In the genomic region with DNA sequence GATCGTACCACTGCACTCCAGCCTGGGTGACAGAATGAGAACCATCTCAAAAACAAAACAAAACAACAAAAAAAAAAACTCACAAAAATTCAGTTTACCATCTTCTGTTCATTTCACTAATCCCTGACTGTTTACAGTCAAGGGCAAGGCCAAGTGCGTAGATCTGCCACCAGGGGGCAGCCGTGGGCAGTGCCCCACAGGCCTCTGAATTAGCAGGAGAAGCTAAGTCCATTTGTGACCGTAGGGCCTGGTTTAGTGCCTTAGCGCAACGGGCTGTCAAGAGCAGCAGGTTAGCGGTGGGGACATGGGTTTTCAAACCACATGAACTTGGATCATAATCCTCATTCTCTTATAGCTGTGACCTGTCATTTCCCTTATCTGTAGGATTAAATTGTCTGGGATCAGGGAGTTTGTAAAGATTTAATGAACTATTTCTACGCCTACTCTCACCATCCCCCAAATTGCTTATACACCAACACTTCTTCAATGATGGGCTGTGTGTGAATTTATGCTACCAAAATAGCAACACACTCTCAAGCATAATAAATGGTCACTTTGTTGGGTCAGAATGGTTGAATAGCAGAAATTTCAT, we compare ENCODE assay signal across 1 cellular context.
TF ChIP-seq lines count a peak whose summit lies in the region.

No MANE protein-coding gene starts in this region.

TF ChIP-seq in K562, 482 proteins besides CTCF, POLR2A, EP300 and RAD21 (continued from another document):
- TF ChIP-seq RUNX1 (IDR thresholded peaks at IDR 0.05; ENCODE audit: low read depth) (no peak), CBFA2T3 (IDR thresholded peaks at IDR 0.05) (no peak), HNRNPL (IDR thresholded peaks at IDR 0.05; ENCODE audit: low read depth, low read length) (no peak), ZNF77 (CRISPR knock-in tag; IDR thresholded peaks at IDR 0.05) (no peak), POU5F1 (IDR thresholded peaks at IDR 0.05; ENCODE audit: borderline replicate concordance, low read depth, low read length, partially characterized antibody) (no peak), NCOA6 (IDR thresholded peaks at IDR 0.05) (no peak), FOXJ3 (CRISPR knock-in tag; IDR thresholded peaks at IDR 0.05) (no peak), ZNF589 (CRISPR knock-in tag; IDR thresholded peaks at IDR 0.05; ENCODE audit: low read depth) (no peak), CCNT2 (IDR thresholded peaks at IDR 0.05; ENCODE audit: borderline replicate concordance, extremely low read depth, insufficient read length, low read depth, low read length) (no peak), ZSCAN32 (CRISPR knock-in tag; IDR thresholded peaks at IDR 0.05) (no peak), ZKSCAN3 (CRISPR knock-in tag; IDR thresholded peaks at IDR 0.05) (no peak), HCFC1 (IDR thresholded peaks at IDR 0.05; ENCODE audit: low read depth, low read length) (0 out of 2 replicates have a peak, but pooled peaks have one; percentile 21), EGR1 (conservative IDR thresholded peaks at IDR 0.05) (no peak), ZNF184 (CRISPR knock-in tag; IDR thresholded peaks at IDR 0.05) (no peak), MXI1 (IDR thresholded peaks at IDR 0.05; ENCODE audit: low read depth, low read length) (0 out of 2 replicates have a peak, but pooled peaks have one; percentile 16), CEBPB (tag; IDR thresholded peaks at IDR 0.05) (no peak), KLF16 (IDR thresholded peaks at IDR 0.05) (peak; percentile 50; the same call in 1 of the 2 replicates), TAF15 (IDR thresholded peaks at IDR 0.05; ENCODE audit: low read depth, low read length) (no peak), RCOR1 (IDR thresholded peaks at IDR 0.05; ENCODE audit: borderline replicate concordance in 1 of 2, low read depth in 2 of 2, low read length in 2 of 2) (0 out of 4 replicates have a peak, but pooled peaks of 1 of the 2 experiments have one; percentile 22), RB1 (IDR thresholded peaks at IDR 0.05; ENCODE audit: low read depth) (0 out of 2 replicates have a peak, but pooled peaks have one; percentile 29), CTBP1 (IDR thresholded peaks at IDR 0.05; ENCODE audit: borderline replicate concordance) (no peak), ZBTB7A (IDR thresholded peaks at IDR 0.05; ENCODE audit: borderline replicate concordance, control insufficient read depth, low read depth, low read length) (no peak)
- TF ChIP-seq, protein P1, sequence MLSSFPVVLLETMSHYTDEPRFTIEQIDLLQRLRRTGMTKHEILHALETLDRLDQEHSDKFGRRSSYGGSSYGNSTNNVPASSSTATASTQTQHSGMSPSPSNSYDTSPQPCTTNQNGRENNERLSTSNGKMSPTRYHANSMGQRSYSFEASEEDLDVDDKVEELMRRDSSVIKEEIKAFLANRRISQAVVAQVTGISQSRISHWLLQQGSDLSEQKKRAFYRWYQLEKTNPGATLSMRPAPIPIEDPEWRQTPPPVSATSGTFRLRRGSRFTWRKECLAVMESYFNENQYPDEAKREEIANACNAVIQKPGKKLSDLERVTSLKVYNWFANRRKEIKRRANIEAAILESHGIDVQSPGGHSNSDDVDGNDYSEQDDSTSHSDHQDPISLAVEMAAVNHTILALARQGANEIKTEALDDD (IDR thresholded peaks at IDR 0.05) = no peak
- TF ChIP-seq, protein P2, sequence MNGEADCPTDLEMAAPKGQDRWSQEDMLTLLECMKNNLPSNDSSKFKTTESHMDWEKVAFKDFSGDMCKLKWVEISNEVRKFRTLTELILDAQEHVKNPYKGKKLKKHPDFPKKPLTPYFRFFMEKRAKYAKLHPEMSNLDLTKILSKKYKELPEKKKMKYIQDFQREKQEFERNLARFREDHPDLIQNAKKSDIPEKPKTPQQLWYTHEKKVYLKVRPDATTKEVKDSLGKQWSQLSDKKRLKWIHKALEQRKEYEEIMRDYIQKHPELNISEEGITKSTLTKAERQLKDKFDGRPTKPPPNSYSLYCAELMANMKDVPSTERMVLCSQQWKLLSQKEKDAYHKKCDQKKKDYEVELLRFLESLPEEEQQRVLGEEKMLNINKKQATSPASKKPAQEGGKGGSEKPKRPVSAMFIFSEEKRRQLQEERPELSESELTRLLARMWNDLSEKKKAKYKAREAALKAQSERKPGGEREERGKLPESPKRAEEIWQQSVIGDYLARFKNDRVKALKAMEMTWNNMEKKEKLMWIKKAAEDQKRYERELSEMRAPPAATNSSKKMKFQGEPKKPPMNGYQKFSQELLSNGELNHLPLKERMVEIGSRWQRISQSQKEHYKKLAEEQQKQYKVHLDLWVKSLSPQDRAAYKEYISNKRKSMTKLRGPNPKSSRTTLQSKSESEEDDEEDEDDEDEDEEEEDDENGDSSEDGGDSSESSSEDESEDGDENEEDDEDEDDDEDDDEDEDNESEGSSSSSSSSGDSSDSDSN (IDR thresholded peaks at IDR 0.05; ENCODE audit: borderline replicate concordance in 1 of 2, low read depth in 2 of 2, low read length in 2 of 2) = no peak
- TF ChIP-seq, protein P3, sequence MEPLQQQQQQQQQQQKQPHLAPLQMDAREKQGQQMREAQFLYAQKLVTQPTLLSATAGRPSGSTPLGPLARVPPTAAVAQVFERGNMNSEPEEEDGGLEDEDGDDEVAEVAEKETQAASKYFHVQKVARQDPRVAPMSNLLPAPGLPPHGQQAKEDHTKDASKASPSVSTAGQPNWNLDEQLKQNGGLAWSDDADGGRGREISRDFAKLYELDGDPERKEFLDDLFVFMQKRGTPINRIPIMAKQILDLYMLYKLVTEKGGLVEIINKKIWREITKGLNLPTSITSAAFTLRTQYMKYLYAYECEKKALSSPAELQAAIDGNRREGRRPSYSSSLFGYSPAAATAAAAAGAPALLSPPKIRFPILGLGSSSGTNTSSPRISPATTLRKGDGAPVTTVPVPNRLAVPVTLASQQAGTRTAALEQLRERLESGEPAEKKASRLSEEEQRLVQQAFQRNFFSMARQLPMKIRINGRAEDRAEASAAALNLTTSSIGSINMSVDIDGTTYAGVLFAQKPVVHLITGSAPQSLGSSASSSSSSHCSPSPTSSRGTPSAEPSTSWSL (CRISPR knock-in tag; IDR thresholded peaks at IDR 0.05; ENCODE audit: borderline replicate concordance) = no peak
- TF ChIP-seq, protein P4, sequence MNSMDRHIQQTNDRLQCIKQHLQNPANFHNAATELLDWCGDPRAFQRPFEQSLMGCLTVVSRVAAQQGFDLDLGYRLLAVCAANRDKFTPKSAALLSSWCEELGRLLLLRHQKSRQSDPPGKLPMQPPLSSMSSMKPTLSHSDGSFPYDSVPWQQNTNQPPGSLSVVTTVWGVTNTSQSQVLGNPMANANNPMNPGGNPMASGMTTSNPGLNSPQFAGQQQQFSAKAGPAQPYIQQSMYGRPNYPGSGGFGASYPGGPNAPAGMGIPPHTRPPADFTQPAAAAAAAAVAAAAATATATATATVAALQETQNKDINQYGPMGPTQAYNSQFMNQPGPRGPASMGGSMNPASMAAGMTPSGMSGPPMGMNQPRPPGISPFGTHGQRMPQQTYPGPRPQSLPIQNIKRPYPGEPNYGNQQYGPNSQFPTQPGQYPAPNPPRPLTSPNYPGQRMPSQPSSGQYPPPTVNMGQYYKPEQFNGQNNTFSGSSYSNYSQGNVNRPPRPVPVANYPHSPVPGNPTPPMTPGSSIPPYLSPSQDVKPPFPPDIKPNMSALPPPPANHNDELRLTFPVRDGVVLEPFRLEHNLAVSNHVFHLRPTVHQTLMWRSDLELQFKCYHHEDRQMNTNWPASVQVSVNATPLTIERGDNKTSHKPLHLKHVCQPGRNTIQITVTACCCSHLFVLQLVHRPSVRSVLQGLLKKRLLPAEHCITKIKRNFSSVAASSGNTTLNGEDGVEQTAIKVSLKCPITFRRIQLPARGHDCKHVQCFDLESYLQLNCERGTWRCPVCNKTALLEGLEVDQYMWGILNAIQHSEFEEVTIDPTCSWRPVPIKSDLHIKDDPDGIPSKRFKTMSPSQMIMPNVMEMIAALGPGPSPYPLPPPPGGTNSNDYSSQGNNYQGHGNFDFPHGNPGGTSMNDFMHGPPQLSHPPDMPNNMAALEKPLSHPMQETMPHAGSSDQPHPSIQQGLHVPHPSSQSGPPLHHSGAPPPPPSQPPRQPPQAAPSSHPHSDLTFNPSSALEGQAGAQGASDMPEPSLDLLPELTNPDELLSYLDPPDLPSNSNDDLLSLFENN (IDR thresholded peaks at IDR 0.05; ENCODE audit: low read depth in 2 of 2, low read length in 2 of 2) = no peak
- TF ChIP-seq, protein P5, sequence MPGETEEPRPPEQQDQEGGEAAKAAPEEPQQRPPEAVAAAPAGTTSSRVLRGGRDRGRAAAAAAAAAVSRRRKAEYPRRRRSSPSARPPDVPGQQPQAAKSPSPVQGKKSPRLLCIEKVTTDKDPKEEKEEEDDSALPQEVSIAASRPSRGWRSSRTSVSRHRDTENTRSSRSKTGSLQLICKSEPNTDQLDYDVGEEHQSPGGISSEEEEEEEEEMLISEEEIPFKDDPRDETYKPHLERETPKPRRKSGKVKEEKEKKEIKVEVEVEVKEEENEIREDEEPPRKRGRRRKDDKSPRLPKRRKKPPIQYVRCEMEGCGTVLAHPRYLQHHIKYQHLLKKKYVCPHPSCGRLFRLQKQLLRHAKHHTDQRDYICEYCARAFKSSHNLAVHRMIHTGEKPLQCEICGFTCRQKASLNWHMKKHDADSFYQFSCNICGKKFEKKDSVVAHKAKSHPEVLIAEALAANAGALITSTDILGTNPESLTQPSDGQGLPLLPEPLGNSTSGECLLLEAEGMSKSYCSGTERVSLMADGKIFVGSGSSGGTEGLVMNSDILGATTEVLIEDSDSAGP (CRISPR knock-in tag; IDR thresholded peaks at IDR 0.05) = no peak
- TF ChIP-seq, protein P6, sequence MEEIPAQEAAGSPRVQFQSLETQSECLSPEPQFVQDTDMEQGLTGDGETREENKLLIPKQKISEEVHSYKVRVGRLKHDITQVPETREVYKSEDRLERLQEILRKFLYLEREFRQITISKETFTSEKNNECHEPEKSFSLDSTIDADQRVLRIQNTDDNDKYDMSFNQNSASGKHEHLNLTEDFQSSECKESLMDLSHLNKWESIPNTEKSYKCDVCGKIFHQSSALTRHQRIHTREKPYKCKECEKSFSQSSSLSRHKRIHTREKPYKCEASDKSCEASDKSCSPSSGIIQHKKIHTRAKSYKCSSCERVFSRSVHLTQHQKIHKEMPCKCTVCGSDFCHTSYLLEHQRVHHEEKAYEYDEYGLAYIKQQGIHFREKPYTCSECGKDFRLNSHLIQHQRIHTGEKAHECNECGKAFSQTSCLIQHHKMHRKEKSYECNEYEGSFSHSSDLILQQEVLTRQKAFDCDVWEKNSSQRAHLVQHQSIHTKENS (CRISPR knock-in tag; IDR thresholded peaks at IDR 0.05) = no peak
- TF ChIP-seq, protein P7, sequence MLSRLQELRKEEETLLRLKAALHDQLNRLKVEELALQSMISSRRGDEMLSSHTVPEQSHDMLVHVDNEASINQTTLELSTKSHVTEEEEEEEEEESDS (CRISPR knock-in tag; IDR thresholded peaks at IDR 0.05) = no peak
- TF ChIP-seq, protein P8, sequence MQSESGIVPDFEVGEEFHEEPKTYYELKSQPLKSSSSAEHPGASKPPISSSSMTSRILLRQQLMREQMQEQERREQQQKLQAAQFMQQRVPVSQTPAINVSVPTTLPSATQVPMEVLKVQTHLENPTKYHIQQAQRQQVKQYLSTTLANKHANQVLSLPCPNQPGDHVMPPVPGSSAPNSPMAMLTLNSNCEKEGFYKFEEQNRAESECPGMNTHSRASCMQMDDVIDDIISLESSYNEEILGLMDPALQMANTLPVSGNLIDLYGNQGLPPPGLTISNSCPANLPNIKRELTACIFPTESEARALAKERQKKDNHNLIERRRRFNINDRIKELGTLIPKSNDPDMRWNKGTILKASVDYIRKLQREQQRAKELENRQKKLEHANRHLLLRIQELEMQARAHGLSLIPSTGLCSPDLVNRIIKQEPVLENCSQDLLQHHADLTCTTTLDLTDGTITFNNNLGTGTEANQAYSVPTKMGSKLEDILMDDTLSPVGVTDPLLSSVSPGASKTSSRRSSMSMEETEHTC (IDR thresholded peaks at IDR 0.05) = no peak
TF ChIP-seq in K562: peak in this region for 17.
